ENCODE assay signal across 8 cellular contexts in the genomic region with DNA sequence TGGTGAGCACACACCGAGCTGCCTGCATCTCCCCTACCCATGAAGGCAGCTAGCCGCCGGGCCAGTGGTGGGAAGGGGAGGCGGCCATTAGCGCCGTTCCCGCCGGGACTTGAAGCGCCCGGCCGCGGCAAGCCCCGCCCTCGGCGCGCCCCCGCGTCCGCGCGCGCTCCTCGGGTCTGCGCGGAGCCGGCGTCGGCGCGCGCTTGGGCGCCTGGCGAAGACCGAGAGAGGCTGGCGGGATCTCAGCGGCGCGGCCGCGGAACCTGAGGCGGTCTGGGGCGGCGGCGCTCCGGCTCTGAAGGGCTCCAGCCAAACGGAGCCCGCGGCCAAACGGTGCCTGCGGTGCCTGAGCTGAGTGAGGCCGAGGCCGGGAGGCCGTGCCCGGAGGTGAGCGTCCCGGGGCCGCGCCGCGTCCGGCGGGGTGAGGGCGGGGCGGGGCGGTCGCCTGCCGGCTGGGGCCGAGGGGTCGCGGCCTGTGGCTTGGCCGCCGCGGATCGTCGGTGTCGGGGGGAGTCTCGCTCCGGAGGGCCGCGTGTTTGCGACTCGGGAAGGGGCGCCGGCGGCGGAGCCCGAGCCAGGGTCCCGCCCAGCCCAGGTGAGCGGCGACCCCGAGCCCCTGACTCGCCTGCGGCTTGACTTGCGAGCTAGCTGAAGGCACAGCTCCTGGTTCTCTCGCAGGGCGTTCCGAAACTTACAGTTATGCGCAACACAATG. TPM values are rescaled to one million over a fixed set of nuclear protein-coding genes. Genes with fewer than 3 reads are reported as not detected.
DNase-seq lines count a peak whose midpoint lies in the region; ATAC-seq, FAIRE-seq and TF ChIP-seq lines count a peak whose summit lies in the region.

Gene UBXN2A (plus strand): TSS at position 202 of the 714 bp plus-strand sequence. CDS start 17,852 bp downstream, outside the sequence.

- TF ChIP-seq CTCF in pancreas (IDR thresholded peaks at IDR 0.05) (no peak), tibial artery (IDR thresholded peaks at IDR 0.05) (no peak)

- peaks cover 10% of the 10 kb centered on the region for H3K36me3 Mint-ChIP-seq in activated naive CD8-positive, alpha-beta T cell treated with anti-CD3 and anti-CD28 coated beads for 36 hours

- DNase-seq in HAP-1 (ENCODE audit: low spot score in 2 of 2) (peak; percentile 72 to 83), M059J (ENCODE audit: low read depth) (peak; percentile 73), SKM-1 treated with dmso at 0.1 percent for 144 hours (lab: John Stamatoyannopoulos, UW; ENCODE audit: unreplicated experiment) (peak; percentile 63), Right ventricle myocardium inferior (ENCODE audit: missing footprints) (peak; percentile 91), pancreas (peak; percentile 70 to 90 (median 81)), tibial artery (peak; percentile 65 to 84)
- peak; percentile 86 for DNase-seq in activated naive CD8-positive, alpha-beta T cell treated with anti-CD3 and anti-CD28 coated beads for 36 hours

- H3K27me3 Mint-ChIP-seq in activated naive CD8-positive, alpha-beta T cell treated with anti-CD3 and anti-CD28 coated beads for 36 hours, result peaks cover 10% of the 10 kb centered on the region

- H3K4me1 Mint-ChIP-seq in activated naive CD8-positive, alpha-beta T cell treated with anti-CD3 and anti-CD28 coated beads for 36 hours, result peaks cover 24% of the 10 kb centered on the region

- peak within 1 kb of the TSS; percentile 89 for H3K27ac Mint-ChIP-seq in activated naive CD8-positive, alpha-beta T cell treated with anti-CD3 and anti-CD28 coated beads for 36 hours

- H3K27ac ChIP-seq in pancreas (peak within 1 kb of the TSS; percentile 84 to 90 (median 87)), tibial artery (peak within 1 kb of the TSS; percentile 87 to 90)

- H3K9me3 ChIP-seq in HAP-1, result no peaks in the 10 kb centered on the region
- no peaks in the 10 kb centered on the region for H3K9me3 ChIP-seq in pancreas
- H3K9me3 ChIP-seq in tibial artery, result no peaks in the 10 kb centered on the region

- ATAC-seq in Right ventricle myocardium inferior (peak; percentile 93), pancreas (peak; percentile 93 to 96 (median 95))

- 0 to 1% methylated on average over 75 to 98 of the region's 98 CpGs for WGBS in pancreas, 2 donors

- no peaks in the 10 kb centered on the region for H3K9me3 Mint-ChIP-seq in activated naive CD8-positive, alpha-beta T cell treated with anti-CD3 and anti-CD28 coated beads for 36 hours

- H3K4me1 ChIP-seq in HAP-1 (peaks cover 13% of the 10 kb centered on the region), pancreas (peaks cover 0 to 8% (median 0%) of the 10 kb centered on the region in 3 donors), tibial artery (peaks cover 0 to 13% (median 5%) of the 10 kb centered on the region in 4 donors)

- no peak for FAIRE-seq in pancreas (lab: Jason Lieb, UNC)

- H3K27me3 ChIP-seq in HAP-1 (ENCODE audit: low read depth) (no peaks in the 10 kb centered on the region), pancreas (no peaks in the 10 kb centered on the region), tibial artery (no peaks in the 10 kb centered on the region)

- intact Hi-C loops in Right ventricle myocardium inferior (cut with DNase I), result loop anchor here (1.0 to 2.0 kb wide), 2 partner anchors 13 to 106 kb away; partner anchors contain the start of genes ATAD2B and WDCP
- intact Hi-C loops in pancreas (cut with DNase I), result no loop called here
- intact Hi-C loops in tibial artery (cut with DNase I; ENCODE audit: low total_unique reads), result no loop called here

- in situ Hi-C loops in HAP-1 (cut with MboI; ENCODE audit: low sequenced_read_pairs), result no loop called here

- H3K4me3 ChIP-seq in GM08714 (ENCODE audit: low read length), result peak within 1 kb of the TSS; percentile 72
- peak within 1 kb of the TSS; percentile 70 for H3K4me3 ChIP-seq in HAP-1
- H3K4me3 ChIP-seq in pancreas, result peak within 1 kb of the TSS; percentile 61 to 86 (median 73)
- H3K4me3 ChIP-seq in tibial artery, result peak within 1 kb of the TSS; percentile 63 to 93

- H3K36me3 ChIP-seq in HAP-1 (replicated peaks), result no peaks in the 10 kb centered on the region
- no peaks in the 10 kb centered on the region for H3K36me3 ChIP-seq in pancreas
- no peaks in the 10 kb centered on the region for H3K36me3 ChIP-seq in tibial artery

- H3K4me3 Mint-ChIP-seq in activated naive CD8-positive, alpha-beta T cell treated with anti-CD3 and anti-CD28 coated beads for 36 hours, result peak within 1 kb of the TSS; percentile 87

RNA-seq across cellular contexts. Expression of gene UBXN2A, which starts in this region (rescaled TPM):
- total RNA-seq in M059J (2014; rRNA removed; shearing (Covaris generic)), result 8.8 and 18.8 TPM in 2 replicates
- 10 to 100 TPM; 12.4 to 12.6 TPM for total RNA-seq in activated naive CD8-positive, alpha-beta T cell treated with anti-CD3 and anti-CD28 coated beads for 36 hours
- total RNA-seq in Right ventricle myocardium inferior (21.2 TPM), pancreas (1 to 10 TPM; 3.4 to 9.0 (median 5.2) TPM)
- 1 to 10 TPM; 2.4 to 4.9 TPM for polyA plus RNA-seq in pancreas

Comparison
In these comparisons a context has a peak if more than half of its experiments do, and no peak if none do; other contexts are left out.
1. Peak in every context shown above with its lines: DNase-seq, ATAC-seq, H3K4me3 ChIP-seq and H3K27ac ChIP-seq.